1 cellular context compared by ENCODE assay signal in genomic region chr13:50846861-50847475, GRCh38.
TF ChIP-seq lines count a peak whose summit lies in the region.

No MANE protein-coding gene starts in this region.

TF ChIP-seq in GM12878, 131 proteins besides CTCF, POLR2A, EP300 and RAD21 (continued from another document):
- TF ChIP-seq E4F1 (IDR thresholded peaks at IDR 0.05; ENCODE audit: borderline replicate concordance, partially characterized antibody), result no peak
- no peak for TF ChIP-seq TCF3 (IDR thresholded peaks at IDR 0.05; ENCODE audit: borderline replicate concordance, insufficient read depth, low read depth, low read length)
- no peak for TF ChIP-seq SUPT20H (IDR thresholded peaks at IDR 0.05; ENCODE audit: borderline replicate concordance, control insufficient read depth, low read depth, low read length)
- TF ChIP-seq CREB1 (IDR thresholded peaks at IDR 0.05; ENCODE audit: low read depth), result no peak
- no peak for TF ChIP-seq RAD51 (IDR thresholded peaks at IDR 0.05)
- no peak for TF ChIP-seq NFXL1 (IDR thresholded peaks at IDR 0.05; ENCODE audit: borderline replicate concordance)
- no peak for TF ChIP-seq RBBP5 (conservative IDR thresholded peaks at IDR 0.05)
- TF ChIP-seq WRNIP1 (IDR thresholded peaks at IDR 0.05; ENCODE audit: borderline replicate concordance, low read depth, low read length), result no peak
- no peak for TF ChIP-seq NKRF (conservative IDR thresholded peaks at IDR 0.05)
- no peak for TF ChIP-seq SUZ12 (IDR thresholded peaks at IDR 0.05; ENCODE audit: unreplicated experiment)
- no peak for TF ChIP-seq IRF5 (IDR thresholded peaks at IDR 0.05; ENCODE audit: borderline replicate concordance)
- TF ChIP-seq BACH1 (IDR thresholded peaks at IDR 0.05; ENCODE audit: borderline replicate concordance), result no peak
- TF ChIP-seq JUNB (IDR thresholded peaks at IDR 0.05), result no peak
- no peak for TF ChIP-seq POU2F2 (IDR thresholded peaks at IDR 0.05; ENCODE audit: borderline replicate concordance, low read depth, low read length)
- TF ChIP-seq TBL1XR1 (IDR thresholded peaks at IDR 0.05; ENCODE audit: low read depth, low read length), result no peak
- no peak for TF ChIP-seq SMAD5 (IDR thresholded peaks at IDR 0.05; ENCODE audit: low read depth)
- TF ChIP-seq BCL11A (IDR thresholded peaks at IDR 0.05; ENCODE audit: low read depth, low read length), result no peak
- no peak for TF ChIP-seq ATF3 (IDR thresholded peaks at IDR 0.05; ENCODE audit: borderline replicate concordance, extremely low read depth, low read depth, low read length)
- no peak for TF ChIP-seq CBX3 (IDR thresholded peaks at IDR 0.05; ENCODE audit: borderline replicate concordance, low read depth)
TF ChIP-seq in GM12878: peak in this region for 0.
